In genomic region chr17:55278173-55278748, GRCh38 we compare ENCODE assay signal across 1 cellular context.
TF ChIP-seq lines count a peak whose summit lies in the region.

No MANE protein-coding gene starts in this region.

TF ChIP-seq in HepG2, 621 proteins besides CTCF, POLR2A, EP300 and RAD21 (continued from another document and continues in another):
- TF ChIP-seq CERS6 (CRISPR knock-in tag; IDR thresholded peaks at IDR 0.05) = no peak
- TF ChIP-seq RBM22 (optimal IDR thresholded peaks at IDR 0.05; ENCODE audit: low read length) = peak; percentile 93
- no peak for TF ChIP-seq NFE2L2 (IDR thresholded peaks at IDR 0.05; ENCODE audit: low read length)
- TF ChIP-seq KAT7 (CRISPR knock-in tag; IDR thresholded peaks at IDR 0.05; ENCODE audit: borderline replicate concordance) = no peak
- no peak for TF ChIP-seq CAMTA2 (CRISPR knock-in tag; IDR thresholded peaks at IDR 0.05; ENCODE audit: borderline replicate concordance)
- no peak for TF ChIP-seq ZNF644 (CRISPR knock-in tag; IDR thresholded peaks at IDR 0.05; ENCODE audit: low read depth)
- peak; percentile 49 for TF ChIP-seq GATAD2A (CRISPR knock-in tag; IDR thresholded peaks at IDR 0.05)
- TF ChIP-seq ASH2L (IDR thresholded peaks at IDR 0.05; ENCODE audit: insufficient read length, low read depth, low read length) = peak; percentile 43
- TF ChIP-seq, protein P1, sequence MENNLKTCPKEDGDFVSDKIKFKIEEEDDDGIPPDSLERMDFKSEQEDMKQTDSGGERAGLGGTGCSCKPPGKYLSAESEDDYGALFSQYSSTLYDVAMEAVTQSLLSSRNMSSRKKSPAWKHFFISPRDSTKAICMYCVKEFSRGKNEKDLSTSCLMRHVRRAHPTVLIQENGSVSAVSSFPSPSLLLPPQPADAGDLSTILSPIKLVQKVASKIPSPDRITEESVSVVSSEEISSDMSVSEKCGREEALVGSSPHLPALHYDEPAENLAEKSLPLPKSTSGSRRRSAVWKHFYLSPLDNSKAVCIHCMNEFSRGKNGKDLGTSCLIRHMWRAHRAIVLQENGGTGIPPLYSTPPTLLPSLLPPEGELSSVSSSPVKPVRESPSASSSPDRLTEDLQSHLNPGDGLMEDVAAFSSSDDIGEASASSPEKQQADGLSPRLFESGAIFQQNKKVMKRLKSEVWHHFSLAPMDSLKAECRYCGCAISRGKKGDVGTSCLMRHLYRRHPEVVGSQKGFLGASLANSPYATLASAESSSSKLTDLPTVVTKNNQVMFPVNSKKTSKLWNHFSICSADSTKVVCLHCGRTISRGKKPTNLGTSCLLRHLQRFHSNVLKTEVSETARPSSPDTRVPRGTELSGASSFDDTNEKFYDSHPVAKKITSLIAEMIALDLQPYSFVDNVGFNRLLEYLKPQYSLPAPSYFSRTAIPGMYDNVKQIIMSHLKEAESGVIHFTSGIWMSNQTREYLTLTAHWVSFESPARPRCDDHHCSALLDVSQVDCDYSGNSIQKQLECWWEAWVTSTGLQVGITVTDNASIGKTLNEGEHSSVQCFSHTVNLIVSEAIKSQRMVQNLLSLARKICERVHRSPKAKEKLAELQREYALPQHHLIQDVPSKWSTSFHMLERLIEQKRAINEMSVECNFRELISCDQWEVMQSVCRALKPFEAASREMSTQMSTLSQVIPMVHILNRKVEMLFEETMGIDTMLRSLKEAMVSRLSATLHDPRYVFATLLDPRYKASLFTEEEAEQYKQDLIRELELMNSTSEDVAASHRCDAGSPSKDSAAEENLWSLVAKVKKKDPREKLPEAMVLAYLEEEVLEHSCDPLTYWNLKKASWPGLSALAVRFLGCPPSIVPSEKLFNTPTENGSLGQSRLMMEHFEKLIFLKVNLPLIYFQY (CRISPR knock-in tag; IDR thresholded peaks at IDR 0.05; ENCODE audit: borderline replicate concordance) = 0 out of 2 replicates have a peak, but pooled peaks have one; percentile 0
- TF ChIP-seq TCF12 (IDR thresholded peaks at IDR 0.05) = no peak
- TF ChIP-seq TCF12 (CRISPR knock-in tag; IDR thresholded peaks at IDR 0.05) = no peak
- TF ChIP-seq, protein P2, sequence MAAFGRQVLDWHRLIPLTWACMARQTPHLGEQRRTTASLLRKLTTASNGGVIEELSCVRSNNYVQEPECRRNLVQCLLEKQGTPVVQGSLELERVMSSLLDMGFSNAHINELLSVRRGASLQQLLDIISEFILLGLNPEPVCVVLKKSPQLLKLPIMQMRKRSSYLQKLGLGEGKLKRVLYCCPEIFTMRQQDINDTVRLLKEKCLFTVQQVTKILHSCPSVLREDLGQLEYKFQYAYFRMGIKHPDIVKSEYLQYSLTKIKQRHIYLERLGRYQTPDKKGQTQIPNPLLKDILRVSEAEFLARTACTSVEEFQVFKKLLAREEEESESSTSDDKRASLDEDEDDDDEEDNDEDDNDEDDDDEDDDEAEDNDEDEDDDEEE (CRISPR knock-in tag; IDR thresholded peaks at IDR 0.05) = no peak
- no peak for TF ChIP-seq HNRNPL (IDR thresholded peaks at IDR 0.05; ENCODE audit: low read depth, low read length)
- TF ChIP-seq KDM1A (CRISPR knock-in tag; IDR thresholded peaks at IDR 0.05) = no peak
- TF ChIP-seq CC2D1A (CRISPR knock-in tag; IDR thresholded peaks at IDR 0.05) = 0 out of 2 replicates have a peak, but pooled peaks have one; percentile 28
- TF ChIP-seq IKZF5 (CRISPR knock-in tag; IDR thresholded peaks at IDR 0.05) = no peak
- TF ChIP-seq, protein P3, sequence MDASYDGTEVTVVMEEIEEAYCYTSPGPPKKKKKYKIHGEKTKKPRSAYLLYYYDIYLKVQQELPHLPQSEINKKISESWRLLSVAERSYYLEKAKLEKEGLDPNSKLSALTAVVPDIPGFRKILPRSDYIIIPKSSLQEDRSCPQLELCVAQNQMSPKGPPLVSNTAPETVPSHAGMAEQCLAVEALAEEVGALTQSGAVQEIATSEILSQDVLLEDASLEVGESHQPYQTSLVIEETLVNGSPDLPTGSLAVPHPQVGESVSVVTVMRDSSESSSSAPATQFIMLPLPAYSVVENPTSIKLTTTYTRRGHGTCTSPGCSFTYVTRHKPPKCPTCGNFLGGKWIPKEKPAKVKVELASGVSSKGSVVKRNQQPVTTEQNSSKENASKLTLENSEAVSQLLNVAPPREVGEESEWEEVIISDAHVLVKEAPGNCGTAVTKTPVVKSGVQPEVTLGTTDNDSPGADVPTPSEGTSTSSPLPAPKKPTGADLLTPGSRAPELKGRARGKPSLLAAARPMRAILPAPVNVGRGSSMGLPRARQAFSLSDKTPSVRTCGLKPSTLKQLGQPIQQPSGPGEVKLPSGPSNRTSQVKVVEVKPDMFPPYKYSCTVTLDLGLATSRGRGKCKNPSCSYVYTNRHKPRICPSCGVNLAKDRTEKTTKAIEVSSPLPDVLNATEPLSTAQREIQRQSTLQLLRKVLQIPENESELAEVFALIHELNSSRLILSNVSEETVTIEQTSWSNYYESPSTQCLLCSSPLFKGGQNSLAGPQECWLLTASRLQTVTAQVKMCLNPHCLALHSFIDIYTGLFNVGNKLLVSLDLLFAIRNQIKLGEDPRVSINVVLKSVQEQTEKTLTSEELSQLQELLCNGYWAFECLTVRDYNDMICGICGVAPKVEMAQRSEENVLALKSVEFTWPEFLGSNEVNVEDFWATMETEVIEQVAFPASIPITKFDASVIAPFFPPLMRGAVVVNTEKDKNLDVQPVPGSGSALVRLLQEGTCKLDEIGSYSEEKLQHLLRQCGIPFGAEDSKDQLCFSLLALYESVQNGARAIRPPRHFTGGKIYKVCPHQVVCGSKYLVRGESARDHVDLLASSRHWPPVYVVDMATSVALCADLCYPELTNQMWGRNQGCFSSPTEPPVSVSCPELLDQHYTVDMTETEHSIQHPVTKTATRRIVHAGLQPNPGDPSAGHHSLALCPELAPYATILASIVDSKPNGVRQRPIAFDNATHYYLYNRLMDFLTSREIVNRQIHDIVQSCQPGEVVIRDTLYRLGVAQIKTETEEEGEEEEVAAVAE (CRISPR knock-in tag; IDR thresholded peaks at IDR 0.05; ENCODE audit: borderline replicate concordance) = no peak
- no peak for TF ChIP-seq HMGXB4 (CRISPR knock-in tag; IDR thresholded peaks at IDR 0.05; ENCODE audit: borderline replicate concordance in 1 of 2, low read depth in 1 of 2)
- TF ChIP-seq ZFAT (CRISPR knock-in tag; conservative IDR thresholded peaks at IDR 0.05) = no peak
- no peak for TF ChIP-seq MIER3 (CRISPR knock-in tag; IDR thresholded peaks at IDR 0.05; ENCODE audit: borderline replicate concordance)
- TF ChIP-seq TFDP2 (CRISPR knock-in tag; IDR thresholded peaks at IDR 0.05) = no peak
- no peak for TF ChIP-seq REL (CRISPR knock-in tag; conservative IDR thresholded peaks at IDR 0.05)
- TF ChIP-seq KLF13 (CRISPR knock-in tag; IDR thresholded peaks at IDR 0.05) = no peak
- no peak for TF ChIP-seq TBL1XR1 (IDR thresholded peaks at IDR 0.05; ENCODE audit: borderline replicate concordance, low read length, partially characterized antibody)
- no peak for TF ChIP-seq BRF2 (CRISPR knock-in tag; IDR thresholded peaks at IDR 0.05)
- TF ChIP-seq HES4 (CRISPR knock-in tag; IDR thresholded peaks at IDR 0.05; ENCODE audit: borderline replicate concordance) = no peak
- no peak for TF ChIP-seq MED13 (CRISPR knock-in tag; IDR thresholded peaks at IDR 0.05)
- TF ChIP-seq HOXA7 (CRISPR knock-in tag; IDR thresholded peaks at IDR 0.05) = no peak
- no peak for TF ChIP-seq GMEB2 (CRISPR knock-in tag; IDR thresholded peaks at IDR 0.05; ENCODE audit: low read depth)
- no peak for TF ChIP-seq KLF16 (CRISPR knock-in tag; IDR thresholded peaks at IDR 0.05)
- TF ChIP-seq RNF2 (conservative IDR thresholded peaks at IDR 0.05; ENCODE audit: low read depth) = no peak
- TF ChIP-seq, protein P4, sequence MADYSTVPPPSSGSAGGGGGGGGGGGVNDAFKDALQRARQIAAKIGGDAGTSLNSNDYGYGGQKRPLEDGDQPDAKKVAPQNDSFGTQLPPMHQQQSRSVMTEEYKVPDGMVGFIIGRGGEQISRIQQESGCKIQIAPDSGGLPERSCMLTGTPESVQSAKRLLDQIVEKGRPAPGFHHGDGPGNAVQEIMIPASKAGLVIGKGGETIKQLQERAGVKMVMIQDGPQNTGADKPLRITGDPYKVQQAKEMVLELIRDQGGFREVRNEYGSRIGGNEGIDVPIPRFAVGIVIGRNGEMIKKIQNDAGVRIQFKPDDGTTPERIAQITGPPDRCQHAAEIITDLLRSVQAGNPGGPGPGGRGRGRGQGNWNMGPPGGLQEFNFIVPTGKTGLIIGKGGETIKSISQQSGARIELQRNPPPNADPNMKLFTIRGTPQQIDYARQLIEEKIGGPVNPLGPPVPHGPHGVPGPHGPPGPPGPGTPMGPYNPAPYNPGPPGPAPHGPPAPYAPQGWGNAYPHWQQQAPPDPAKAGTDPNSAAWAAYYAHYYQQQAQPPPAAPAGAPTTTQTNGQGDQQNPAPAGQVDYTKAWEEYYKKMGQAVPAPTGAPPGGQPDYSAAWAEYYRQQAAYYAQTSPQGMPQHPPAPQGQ (CRISPR knock-in tag; IDR thresholded peaks at IDR 0.05; ENCODE audit: borderline replicate concordance) = no peak
- no peak for TF ChIP-seq PHF5A (CRISPR knock-in tag; IDR thresholded peaks at IDR 0.05; ENCODE audit: low read depth, unreplicated experiment)
- no peak for TF ChIP-seq ZNF772 (CRISPR knock-in tag; IDR thresholded peaks at IDR 0.05)
- TF ChIP-seq SMAD1 (CRISPR knock-in tag; IDR thresholded peaks at IDR 0.05; ENCODE audit: borderline replicate concordance, low read depth) = no peak
- TF ChIP-seq HDAC1 (CRISPR knock-in tag; IDR thresholded peaks at IDR 0.05) = no peak
- TF ChIP-seq TAF1 (CRISPR knock-in tag; IDR thresholded peaks at IDR 0.05) = no peak
- peak; percentile 5; the same call in 1 of the 2 replicates for TF ChIP-seq RBFOX2 (IDR thresholded peaks at IDR 0.05; ENCODE audit: low read depth, low read length)
- TF ChIP-seq ZNF652 (CRISPR knock-in tag; IDR thresholded peaks at IDR 0.05; ENCODE audit: borderline replicate concordance, low read depth) = peak; percentile 76; the same call in 1 of the 2 replicates
- TF ChIP-seq, protein P5, sequence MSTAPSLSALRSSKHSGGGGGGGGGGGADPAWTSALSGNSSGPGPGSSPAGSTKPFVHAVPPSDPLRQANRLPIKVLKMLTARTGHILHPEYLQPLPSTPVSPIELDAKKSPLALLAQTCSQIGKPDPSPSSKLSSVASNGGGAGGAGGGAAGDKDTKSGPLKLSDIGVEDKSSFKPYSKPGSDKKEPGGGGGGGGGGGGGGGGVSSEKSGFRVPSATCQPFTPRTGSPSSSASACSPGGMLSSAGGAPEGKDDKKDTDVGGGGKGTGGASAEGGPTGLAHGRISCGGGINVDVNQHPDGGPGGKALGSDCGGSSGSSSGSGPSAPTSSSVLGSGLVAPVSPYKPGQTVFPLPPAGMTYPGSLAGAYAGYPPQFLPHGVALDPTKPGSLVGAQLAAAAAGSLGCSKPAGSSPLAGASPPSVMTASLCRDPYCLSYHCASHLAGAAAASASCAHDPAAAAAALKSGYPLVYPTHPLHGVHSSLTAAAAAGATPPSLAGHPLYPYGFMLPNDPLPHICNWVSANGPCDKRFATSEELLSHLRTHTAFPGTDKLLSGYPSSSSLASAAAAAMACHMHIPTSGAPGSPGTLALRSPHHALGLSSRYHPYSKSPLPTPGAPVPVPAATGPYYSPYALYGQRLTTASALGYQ (CRISPR knock-in tag; IDR thresholded peaks at IDR 0.05) = no peak
- TF ChIP-seq BORCS8-MEF2B (CRISPR knock-in tag; IDR thresholded peaks at IDR 0.05) = no peak
